13 cellular contexts compared by ENCODE assay signal in the genomic region with DNA sequence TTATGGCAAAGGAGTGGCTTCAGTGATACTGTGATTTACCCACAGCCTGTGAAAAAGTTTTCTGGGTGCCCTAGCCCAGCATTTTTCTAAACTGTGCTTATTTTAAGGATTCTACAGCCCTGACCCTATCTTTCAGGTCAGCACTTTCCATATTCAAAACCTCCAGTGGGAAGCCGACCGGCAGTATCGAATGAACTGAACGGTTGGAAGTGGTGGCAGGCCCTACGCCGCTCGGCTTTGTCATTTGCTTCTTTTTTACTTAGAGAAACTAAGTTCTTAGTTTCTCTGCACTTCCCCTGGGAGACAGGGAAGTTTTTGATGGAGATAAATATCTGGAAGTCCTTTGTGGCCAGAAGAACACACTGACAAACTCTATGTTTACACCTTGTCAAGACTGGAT. TPM values are rescaled to one million over a fixed set of nuclear protein-coding genes. Genes with fewer than 3 reads are reported as not detected.
DNase-seq lines count a peak whose midpoint lies in the region; ATAC-seq and TF ChIP-seq lines count a peak whose summit lies in the region.
"Had no signal": no experiment of that assay in that cellular context is flagged by ENCODE, and none has a peak within 500 bp of the region (broad histone marks: within the 10 kb centered on the region; RNA-seq: fewer than 3 reads in every experiment).

No MANE protein-coding gene starts in this region.

- no peaks in the 10 kb centered on the region for H3K9me3 Mint-ChIP-seq in activated CD4-positive, alpha-beta T cell treated with anti-CD3 and anti-CD28 coated beads, Interleukin-2, amount 10 ng/mL, durations not matched to agents 24 days and 14 days
- no peaks in the 10 kb centered on the region for H3K9me3 Mint-ChIP-seq in activated B cell treated with CpG ODN at 0.5 μM for 24 hours
- no peaks in the 10 kb centered on the region for H3K9me3 Mint-ChIP-seq in stimulated activated memory B cell treated with anti-CD40 and anti-IgM and Interleukin-4, amounts not matched to agents 10 μg/mL and 1 μg/mL and 100 μg/mL, for 72 hours

- no peak for DNase-seq in activated CD4-positive, alpha-beta T cell treated with anti-CD3 and anti-CD28 coated beads, Interleukin-2, amount 10 ng/mL, durations not matched to agents 24 days and 14 days
- no peak for DNase-seq in activated CD4-positive, alpha-beta T cell treated with anti-CD3 and anti-CD28 coated beads, Interleukin-2, amount 50 U/mL, for 48 hours
- DNase-seq in activated B cell treated with CpG ODN at 0.5 μM for 24 hours (no peak), HEK293T (ENCODE audit: extremely low spot score) (no peak), Right ventricle myocardium inferior (ENCODE audit: missing footprints) (no peak)
- DNase-seq: erythroblast, GDM1, HFFc6, kidney glomerular epithelial cell had no signal

- CTCF ChIA-PET in activated B cell treated with CpG ODN at 0.5 μM for 24 hours (lab: Charles Lee), result no interaction called here
- CTCF ChIA-PET in HEK293T (lab: Yijun Ruan, JAX), result no interaction called here

- H3K36me3 Mint-ChIP-seq in activated CD4-positive, alpha-beta T cell treated with anti-CD3 and anti-CD28 coated beads, Interleukin-2, amount 10 ng/mL, durations not matched to agents 24 days and 14 days (ENCODE audit: low read depth), result peaks cover 3% of the 10 kb centered on the region
- no peaks in the 10 kb centered on the region for H3K36me3 Mint-ChIP-seq in activated B cell treated with CpG ODN at 0.5 μM for 24 hours (ENCODE audit: low read depth)
- H3K36me3 Mint-ChIP-seq in stimulated activated memory B cell treated with anti-CD40 and anti-IgM and Interleukin-4, amounts not matched to agents 10 μg/mL and 1 μg/mL and 100 μg/mL, for 72 hours, result no peaks in the 10 kb centered on the region

- peak overlapping the region; percentile 80 for H3K4me3 Mint-ChIP-seq in activated CD4-positive, alpha-beta T cell treated with anti-CD3 and anti-CD28 coated beads, Interleukin-2, amount 10 ng/mL, durations not matched to agents 24 days and 14 days
- peak overlapping the region; percentile 68 for H3K4me3 Mint-ChIP-seq in activated B cell treated with CpG ODN at 0.5 μM for 24 hours
- H3K4me3 Mint-ChIP-seq in stimulated activated memory B cell treated with anti-CD40 and anti-IgM and Interleukin-4, amounts not matched to agents 10 μg/mL and 1 μg/mL and 100 μg/mL, for 72 hours, result peak overlapping the region; percentile 63
- H3K4me3 Mint-ChIP-seq: HFFc6 had no signal

- no peak for TF ChIP-seq CTCF in activated B cell treated with CpG ODN at 0.5 μM for 24 hours (IDR thresholded peaks at IDR 0.05)

- no peaks in the 10 kb centered on the region for H3K9me3 ChIP-seq in iPS-18c (ENCODE audit: control insufficient read depth, insufficient read depth, low read length)

- H3K27me3 Mint-ChIP-seq in activated CD4-positive, alpha-beta T cell treated with anti-CD3 and anti-CD28 coated beads, Interleukin-2, amount 10 ng/mL, durations not matched to agents 24 days and 14 days, result peaks cover 51% of the 10 kb centered on the region
- H3K27me3 Mint-ChIP-seq in activated B cell treated with CpG ODN at 0.5 μM for 24 hours, result peaks cover 44% of the 10 kb centered on the region
- peaks cover 55% of the 10 kb centered on the region for H3K27me3 Mint-ChIP-seq in stimulated activated memory B cell treated with anti-CD40 and anti-IgM and Interleukin-4, amounts not matched to agents 10 μg/mL and 1 μg/mL and 100 μg/mL, for 72 hours

- H3K27ac Mint-ChIP-seq in activated CD4-positive, alpha-beta T cell treated with anti-CD3 and anti-CD28 coated beads, Interleukin-2, amount 10 ng/mL, durations not matched to agents 24 days and 14 days, result peak overlapping the region; percentile 48
- no peak overlapping the region for H3K27ac Mint-ChIP-seq in activated B cell treated with CpG ODN at 0.5 μM for 24 hours
- H3K27ac Mint-ChIP-seq in stimulated activated memory B cell treated with anti-CD40 and anti-IgM and Interleukin-4, amounts not matched to agents 10 μg/mL and 1 μg/mL and 100 μg/mL, for 72 hours, result no peak overlapping the region
- H3K27ac Mint-ChIP-seq: HFFc6 had no signal

- peak overlapping the region; percentile 69; the same call in 1 of the 2 replicates for H3K4me3 ChIP-seq in iPS-18c (ENCODE audit: insufficient read depth, low read depth, low read length)

- H3K4me1 Mint-ChIP-seq in activated CD4-positive, alpha-beta T cell treated with anti-CD3 and anti-CD28 coated beads, Interleukin-2, amount 10 ng/mL, durations not matched to agents 24 days and 14 days, result peaks cover 16% of the 10 kb centered on the region
- H3K4me1 Mint-ChIP-seq in activated B cell treated with CpG ODN at 0.5 μM for 24 hours, result peaks cover 9% of the 10 kb centered on the region
- H3K4me1 Mint-ChIP-seq in stimulated activated memory B cell treated with anti-CD40 and anti-IgM and Interleukin-4, amounts not matched to agents 10 μg/mL and 1 μg/mL and 100 μg/mL, for 72 hours, result peaks cover 7% of the 10 kb centered on the region

- intact Hi-C loops in activated CD4-positive, alpha-beta T cell treated with anti-CD3 and anti-CD28 coated beads, Interleukin-2, amount 10 ng/mL, durations not matched to agents 24 days and 14 days (cut with micrococcal nuclease), result loop anchor here (1.0 to 10.0 kb wide), 3 partner anchors 57 to 375 kb away; a partner anchor contains a TSS
- intact Hi-C loops in activated B cell treated with CpG ODN at 0.5 μM for 24 hours (cut with micrococcal nuclease), result loop anchor here (5.0 kb wide), 1 partner anchor 55 kb away; a partner anchor contains a TSS
- intact Hi-C loops in Right ventricle myocardium inferior (cut with DNase I), result no loop called here

- POLR2A ChIA-PET in activated B cell treated with CpG ODN at 0.5 μM for 24 hours (lab: Charles Lee) (interaction anchor here (1.2 kb wide), 1 partner anchor 109 kb away, joined by 6 read pairs; a partner anchor contains a TSS), HEK293T (lab: Yijun Ruan, JAX) (no interaction called here)

- ATAC-seq in activated B cell treated with CpG ODN at 0.5 μM for 24 hours (ENCODE audit: low read depth) (no peak), HG02885 (IDR thresholded peaks at IDR 0.05; ENCODE audit: poor library complexity, unreplicated experiment) (no peak), Right ventricle myocardium inferior (no peak)
- ATAC-seq in stimulated activated memory B cell treated with anti-CD40 and anti-IgM and Interleukin-4, amounts not matched to agents 10 μg/mL and 1 μg/mL and 100 μg/mL, for 72 hours, result no peak

TF ChIP-seq in HEK293T, 16 proteins besides CTCF, POLR2A, EP300 and RAD21:
- TF ChIP-seq FOXK2 (IDR thresholded peaks at IDR 0.05) (no peak), FOXM1 (IDR thresholded peaks at IDR 0.05; ENCODE audit: borderline replicate concordance) (no peak), HDGF (IDR thresholded peaks at IDR 0.05; ENCODE audit: borderline replicate concordance) (no peak), TARDBP (IDR thresholded peaks at IDR 0.05) (no peak), BHLHE40 (IDR thresholded peaks at IDR 0.05; ENCODE audit: borderline replicate concordance) (no peak), CTBP1 (IDR thresholded peaks at IDR 0.05; ENCODE audit: borderline replicate concordance) (no peak), L3MBTL2 (conservative IDR thresholded peaks at IDR 0.05) (no peak), ZNF384 (IDR thresholded peaks at IDR 0.05) (no peak), ARNT (IDR thresholded peaks at IDR 0.05) (no peak), NFRKB (IDR thresholded peaks at IDR 0.05) (no peak), SP1 (IDR thresholded peaks at IDR 0.05) (no peak), SUZ12 (IDR thresholded peaks at IDR 0.05) (no peak), ELF4 (IDR thresholded peaks at IDR 0.05) (no peak)
- TF ChIP-seq, protein P1, sequence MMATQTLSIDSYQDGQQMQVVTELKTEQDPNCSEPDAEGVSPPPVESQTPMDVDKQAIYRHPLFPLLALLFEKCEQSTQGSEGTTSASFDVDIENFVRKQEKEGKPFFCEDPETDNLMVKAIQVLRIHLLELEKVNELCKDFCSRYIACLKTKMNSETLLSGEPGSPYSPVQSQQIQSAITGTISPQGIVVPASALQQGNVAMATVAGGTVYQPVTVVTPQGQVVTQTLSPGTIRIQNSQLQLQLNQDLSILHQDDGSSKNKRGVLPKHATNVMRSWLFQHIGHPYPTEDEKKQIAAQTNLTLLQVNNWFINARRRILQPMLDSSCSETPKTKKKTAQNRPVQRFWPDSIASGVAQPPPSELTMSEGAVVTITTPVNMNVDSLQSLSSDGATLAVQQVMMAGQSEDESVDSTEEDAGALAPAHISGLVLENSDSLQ (IDR thresholded peaks at IDR 0.05), result no peak
TF ChIP-seq in HEK293T: peak in this region for 0.

RNA-seq across cellular contexts. Expression of a gene that starts 1.0 kb away (rescaled TPM):
- 10.2 and 11.2 TPM in 2 replicates for total RNA-seq in activated CD4-positive, alpha-beta T cell treated with anti-CD3 and anti-CD28 coated beads, Interleukin-2, amount 10 ng/mL, durations not matched to agents 24 days and 14 days
- total RNA-seq in activated B cell treated with CpG ODN at 0.5 μM for 24 hours (0.33 and 0.56 TPM in 2 replicates), Right ventricle myocardium inferior (0.32 TPM)
- total RNA-seq: HFFc6 had no signal

RNA-seq across cellular contexts. Expression of a gene that starts 56.6 kb away (rescaled TPM):
- total RNA-seq in activated CD4-positive, alpha-beta T cell treated with anti-CD3 and anti-CD28 coated beads, Interleukin-2, amount 10 ng/mL, durations not matched to agents 24 days and 14 days, result 16.5 and 17.0 TPM in 2 replicates
- not detected in 2 replicates for total RNA-seq in activated B cell treated with CpG ODN at 0.5 μM for 24 hours
- total RNA-seq in Right ventricle myocardium inferior, result not detected
- total RNA-seq: HFFc6, sciatic nerve had no signal

Comparison
In these comparisons a context has a peak if more than half of its experiments do, and no peak if none do; other contexts are left out.
1. RNA of a gene that starts 56.6 kb away (total RNA-seq): 16.5 to 17.0 TPM in activated CD4-positive, alpha-beta T cell treated with anti-CD3 and anti-CD28 coated beads, Interleukin-2, amount 10 ng/mL, durations not matched to agents 24 days and 14 days; not detected in activated B cell treated with CpG ODN at 0.5 μM for 24 hours and not detected in Right ventricle myocardium inferior (single experiment); every median in the first group is over 10 times any median in the second.
2. Peak in every context shown above with its lines, with median percentiles within 50 percentile points of each other: H3K4me3 Mint-ChIP-seq.